20 cellular contexts compared by ENCODE assay signal in the genomic region with DNA sequence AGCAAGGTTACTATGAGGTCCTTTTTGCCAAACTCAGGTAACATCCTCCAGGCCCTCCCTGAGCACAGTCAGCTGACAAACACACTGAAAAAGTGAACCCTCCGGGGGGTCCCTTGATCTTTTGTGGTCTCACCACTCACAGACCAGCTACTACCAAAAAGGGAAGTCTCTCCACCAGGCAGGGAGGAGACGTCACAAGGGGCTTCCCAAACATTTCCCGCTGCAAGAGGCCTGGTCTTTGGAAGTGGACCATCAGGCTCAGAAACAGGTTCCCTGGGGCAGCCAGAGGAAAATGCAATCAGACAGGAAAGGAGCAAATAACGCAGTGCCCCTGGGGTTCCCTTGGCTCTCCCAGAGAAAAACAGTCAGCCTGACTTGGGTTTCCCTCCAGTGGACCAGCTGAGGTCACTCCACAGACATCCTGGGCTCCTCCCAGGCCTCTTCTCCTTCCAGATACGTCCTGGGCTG. TPM values are rescaled to one million over a fixed set of nuclear protein-coding genes. Genes with fewer than 3 reads are reported as not detected.
DNase-seq lines count a peak whose midpoint lies in the region; ATAC-seq and TF ChIP-seq lines count a peak whose summit lies in the region.
"Had no signal": no experiment of that assay in that cellular context is flagged by ENCODE, and none has a peak within 500 bp of the region (broad histone marks: within the 10 kb centered on the region; RNA-seq: fewer than 3 reads in every experiment).

No MANE protein-coding gene starts in this region.

- H3K56ac ChIP-seq in H9 (ENCODE audit: insufficient read length, low read depth, low read length) = no peak overlapping the region

- no peak overlapping the region for H2BK20ac ChIP-seq in H9 (ENCODE audit: low read depth, low read length, poor library complexity, severe bottlenecking)

- WGBS in H9 (ENCODE audit: extremely low coverage, insufficient read length, low lambda C conversion rate) = no CpG with 5 or more reads among the region's 5 CpGs

- peak overlapping the region; percentile 69 for H3K18ac ChIP-seq in H9 (ENCODE audit: insufficient read length, low read depth, low read length)

- no peak overlapping the region for H3T11ph ChIP-seq in H9 (ENCODE audit: low read length)

- H2AK5ac ChIP-seq in H9 (ENCODE audit: insufficient read length, low read length) = no peak overlapping the region

- H4K5ac ChIP-seq in H9 (ENCODE audit: insufficient read length, low read depth, low read length) = no peak overlapping the region

- H3K9me3 ChIP-seq in H9 (ENCODE audit: control insufficient read depth, low read depth, low read length) (no peaks in the 10 kb centered on the region), lower lobe of right lung (no peaks in the 10 kb centered on the region), MG63 (no peaks in the 10 kb centered on the region)
- H3K9me3 ChIP-seq: HAP-1, SJCRH30 had no signal

- H3K23ac ChIP-seq in H9 (ENCODE audit: insufficient read length, low read depth, low read length) = no peak overlapping the region

- no peak overlapping the region for H4K8ac ChIP-seq in H9 (replicated peaks; ENCODE audit: insufficient read length, low read depth, low read length)

- no peak overlapping the region for H2BK5ac ChIP-seq in H9 (ENCODE audit: insufficient read length, low read length)

- H3K4me1 ChIP-seq in H9 (ENCODE audit: insufficient read depth, low read length) = no peaks in the 10 kb centered on the region
- no peaks in the 10 kb centered on the region for H3K4me1 ChIP-seq in lower lobe of right lung
- H3K4me1 ChIP-seq: HAP-1, parathyroid adenoma had no signal

- H3K23me2 ChIP-seq in H9 (ENCODE audit: insufficient read length, low read depth, low read length, poor library complexity, severe bottlenecking) = no peaks in the 10 kb centered on the region

- H3K27me3 ChIP-seq in H9 (ENCODE audit: insufficient read depth, low read length) (no peaks in the 10 kb centered on the region), lower lobe of right lung (ENCODE audit: low read depth) (peaks cover 6% of the 10 kb centered on the region), MG63 (no peaks in the 10 kb centered on the region)
- H3K27me3 ChIP-seq: SJCRH30 had no signal

- H2BK12ac ChIP-seq in H9 (ENCODE audit: insufficient read length, low read depth, low read length) = no peak overlapping the region

- H3K9me3 Mint-ChIP-seq in H9 = no peaks in the 10 kb centered on the region
- H3K9me3 Mint-ChIP-seq: activated T-helper 2 cell treated with anti-CD3 and anti-CD28 coated beads, Interferon-gamma antibody, Interleukin-2, Interleukin-4, amounts not matched to agents 10 μg/mL and 5 μg/mL and 100 μg/mL, durations not matched to agents 14 hours and 24 hours and 36 hours had no signal

- no peak for TF ChIP-seq CTCF in H9 (conservative IDR thresholded peaks at IDR 0.05)
- TF ChIP-seq CTCF in lower lobe of right lung (IDR thresholded peaks at IDR 0.05) = no peak

- no peak overlapping the region for H3K27ac ChIP-seq in H9 (ENCODE audit: insufficient read length, low read depth, low read length)
- H3K27ac ChIP-seq in lower lobe of right lung = no peak overlapping the region
- H3K27ac ChIP-seq: parathyroid adenoma, SJCRH30, skin epidermis had no signal

- DNase-seq in CD1c-positive myeloid dendritic cell (ENCODE audit: extremely low spot score) (peak; percentile 36), H9 (peak; percentile 60), UCSD-AML1 (lab: John Stamatoyannopoulos, UW; ENCODE audit: unreplicated experiment) (peak; percentile 31), iPS-NIHi11 (ENCODE audit: low spot score) (peak; percentile 31), retina (no peak), lower lobe of right lung (no peak), MG63 (no peak)
- DNase-seq: activated CD4-positive, CD25-positive, alpha-beta regulatory T cell treated with anti-CD3 and anti-CD28 coated beads, Interleukin-2, amount 50 U/mL, for 72 hours; activated CD8-positive, alpha-beta memory T cell treated with anti-CD3 and anti-CD28 coated beads, Interleukin-2, amount 10 ng/mL, durations not matched to agents 7 days and 5 days; amygdala; NCI-H1930; NCI-H524 had no signal

- H3K27ac Mint-ChIP-seq in H9 = peak overlapping the region in 2 of 3 experiments; percentile 85 to 91; a peak in 4 of 7 replicates
- H3K27ac Mint-ChIP-seq: activated CD8-positive, alpha-beta memory T cell treated with anti-CD3 and anti-CD28 coated beads, Interleukin-2, amount 10 ng/mL, durations not matched to agents 7 days and 5 days; activated T-helper 2 cell treated with anti-CD3 and anti-CD28 coated beads, Interferon-gamma antibody, Interleukin-2, Interleukin-4, amounts not matched to agents 10 μg/mL and 5 μg/mL and 100 μg/mL, durations not matched to agents 14 hours and 24 hours and 36 hours had no signal

- no peak overlapping the region for H3K4me2 ChIP-seq in H9 (ENCODE audit: insufficient read depth, insufficient read length, low read length)

- no peaks in the 10 kb centered on the region for H3K79me2 ChIP-seq in H9 (ENCODE audit: insufficient read depth, low read length)
- H3K79me2 ChIP-seq: parathyroid adenoma had no signal

- peak overlapping the region; percentile 6; the same call in 1 of the 2 replicates for H3K14ac ChIP-seq in H9 (ENCODE audit: insufficient read depth, low read length)

- no peaks in the 10 kb centered on the region for H3K27me3 Mint-ChIP-seq in H9 (ENCODE audit: low read depth)
- H3K27me3 Mint-ChIP-seq: activated CD8-positive, alpha-beta memory T cell treated with anti-CD3 and anti-CD28 coated beads, Interleukin-2, amount 10 ng/mL, durations not matched to agents 7 days and 5 days had no signal

- no peak overlapping the region for H2BK120ac ChIP-seq in H9 (ENCODE audit: low read depth, low read length, poor library complexity, severe bottlenecking)

- no peak overlapping the region; the same call in 1 of the 2 replicates for H3K4ac ChIP-seq in H9 (ENCODE audit: low read depth, low read length)

- H3K36me3 ChIP-seq in lower lobe of right lung (no peaks in the 10 kb centered on the region), MG63 (no peaks in the 10 kb centered on the region)
- H3K36me3 ChIP-seq: HAP-1, SJCRH30 had no signal

- H4K91ac ChIP-seq in H9 (ENCODE audit: insufficient read length, low read depth, low read length) = no peak overlapping the region

- intact Hi-C loops in lower lobe of right lung (cut with DNase I) = no loop called here

- no peak overlapping the region for H2BK15ac ChIP-seq in H9 (ENCODE audit: low read depth, low read length)

- no peaks in the 10 kb centered on the region for H3K79me1 ChIP-seq in H9 (ENCODE audit: insufficient read depth, low read depth, low read length, poor library complexity, severe bottlenecking)

- peaks cover 12 to 13% of the 10 kb centered on the region in 2 experiments for H3K4me1 Mint-ChIP-seq in H9

- H4K20me1 ChIP-seq in H9 (ENCODE audit: control insufficient read depth, insufficient read depth, insufficient read length) = no peaks in the 10 kb centered on the region

- H2AFZ ChIP-seq in H9 (ENCODE audit: low read length) = no peak overlapping the region
- H2AFZ ChIP-seq: parathyroid adenoma had no signal

- H3K9ac ChIP-seq in H9 (ENCODE audit: extremely low read depth, insufficient read length, low read length) = no peak overlapping the region
- H3K9ac ChIP-seq: parathyroid adenoma had no signal

- H3K36me3 Mint-ChIP-seq in H9 (ENCODE audit: insufficient read depth in 1 of 3, low read depth in 3 of 3) = no peaks in the 10 kb centered on the region
- H3K36me3 Mint-ChIP-seq: activated CD8-positive, alpha-beta memory T cell treated with anti-CD3 and anti-CD28 coated beads, Interleukin-2, amount 10 ng/mL, durations not matched to agents 7 days and 5 days had no signal

- H3K4me3 ChIP-seq in lower lobe of right lung (no peak overlapping the region), MG63 (no peak overlapping the region)
- H3K4me3 ChIP-seq: HAP-1, SJCRH30, skin epidermis had no signal

- no peak overlapping the region for H3K4me3 Mint-ChIP-seq in H9
- H3K4me3 Mint-ChIP-seq: activated CD8-positive, alpha-beta memory T cell treated with anti-CD3 and anti-CD28 coated beads, Interleukin-2, amount 10 ng/mL, durations not matched to agents 7 days and 5 days had no signal

- ATAC-seq in lower lobe of right lung = no peak
- ATAC-seq in GM21360 (IDR thresholded peaks at IDR 0.05; ENCODE audit: unreplicated experiment) = no peak
- ATAC-seq: activated CD8-positive, alpha-beta memory T cell treated with anti-CD3 and anti-CD28 coated beads, Interleukin-2, amount 10 ng/mL, durations not matched to agents 7 days and 5 days; left lobe of liver had no signal

RNA-seq across cellular contexts. Expression of a gene that starts 38.7 kb away (rescaled TPM):
- 1.6 and 2.5 TPM in 2 replicates for total RNA-seq in H9 (2021)
- 3.9 TPM for total RNA-seq in lower lobe of right lung
- not detected in 2 replicates for total RNA-seq in MG63 (2014; rRNA removed; shearing (Covaris generic); ENCODE audit: low replicate concordance)
- total RNA-seq: MCF 10A, SJCRH30 had no signal

Comparison
In these comparisons a context has a peak if more than half of its experiments do, and no peak if none do; other contexts are left out.
1. DNase-seq: peak in CD1c-positive myeloid dendritic cell (single experiment), H9 (single experiment), UCSD-AML1 (single experiment) and iPS-NIHi11 (single experiment); none in retina (single experiment), lower lobe of right lung (single experiment) and MG63 (single experiment).